ENCODE assay signal across 6 cellular contexts in genomic region chr11:48955315-48956049, GRCh38. TPM values are rescaled to one million over a fixed set of nuclear protein-coding genes. Genes with fewer than 3 reads are reported as not detected.
"Had no signal": no experiment of that assay in that cellular context is flagged by ENCODE, and none has a peak within 500 bp of the region (broad histone marks: within the 10 kb centered on the region; RNA-seq: fewer than 3 reads in every experiment).

No MANE protein-coding gene starts in this region.

RNA-seq across cellular contexts. Expression of gene TRIM51G, which starts 28.2 kb away (rescaled TPM):
- total RNA-seq: HepG2, HT-29, HT1080, IMR-90, K562 had no signal
- polyA plus RNA-seq: HepG2, IgD-negative memory B cell, IMR-90, K562 had no signal
